In genomic region chr3:95235916-95236315, GRCh38 we compare ENCODE assay signal across 15 cellular contexts.
DNase-seq lines count a peak whose midpoint lies in the region; ATAC-seq and TF ChIP-seq lines count a peak whose summit lies in the region.
"Had no signal": no experiment of that assay in that cellular context is flagged by ENCODE, and none has a peak within 500 bp of the region (broad histone marks: within the 10 kb centered on the region; RNA-seq: fewer than 3 reads in every experiment).

No MANE protein-coding gene starts in this region.

- H3K4ac ChIP-seq in mesendoderm (ENCODE audit: low read depth, low read length) = no peak overlapping the region

- H3K27ac ChIP-seq in PC-3 (ENCODE audit: low read length) (no peak overlapping the region), mesendoderm (ENCODE audit: low read depth, low read length) (no peak overlapping the region), upper lobe of left lung (no peak overlapping the region), vagina (no peak overlapping the region), MM.1S (ENCODE audit: low read length) (no peak overlapping the region)
- H3K27ac ChIP-seq: A549, GM23248 had no signal

- intact Hi-C loops in PC-3 (cut with micrococcal nuclease) = no loop called here
- intact Hi-C loops in vagina (cut with DNase I) = no loop called here

- H3K27me3 ChIP-seq in PC-3 (ENCODE audit: low read length) = no peaks in the 10 kb centered on the region
- H3K27me3 ChIP-seq in mesendoderm (ENCODE audit: insufficient read depth, low read length, poor library complexity) = no peaks in the 10 kb centered on the region
- no peaks in the 10 kb centered on the region for H3K27me3 ChIP-seq in upper lobe of left lung
- no peaks in the 10 kb centered on the region for H3K27me3 ChIP-seq in vagina
- H3K27me3 ChIP-seq in MM.1S (replicated peaks; ENCODE audit: insufficient read depth, low read length) = no peaks in the 10 kb centered on the region

- CTCF ChIA-PET in PC-3 (lab: Charles Lee) = no interaction called here

- H2AK5ac ChIP-seq in mesendoderm (ENCODE audit: low read length) = no peak overlapping the region

- no peak for TF ChIP-seq POLR2A in upper lobe of left lung (IDR thresholded peaks at IDR 0.05)
- no peak for TF ChIP-seq POLR2A in vagina (IDR thresholded peaks at IDR 0.05)

- H3K4me2 ChIP-seq in PC-3 (ENCODE audit: low read length) = no peak overlapping the region
- H3K4me2 ChIP-seq in mesendoderm (ENCODE audit: low read length) = no peak overlapping the region
- H3K4me2 ChIP-seq in MM.1S (ENCODE audit: low read depth, low read length) = no peak overlapping the region
- H3K4me2 ChIP-seq: A549 had no signal

- H3K4me3 ChIP-seq in PC-3 (ENCODE audit: low read length) = no peak overlapping the region
- no peak overlapping the region for H3K4me3 ChIP-seq in epithelial cell of esophagus (ENCODE audit: low read length)
- H3K4me3 ChIP-seq in mesendoderm (ENCODE audit: low read length) = no peak overlapping the region
- H3K4me3 ChIP-seq in upper lobe of left lung = no peak overlapping the region
- no peak overlapping the region for H3K4me3 ChIP-seq in vagina
- no peak overlapping the region for H3K4me3 ChIP-seq in MM.1S (ENCODE audit: low read length)
- H3K4me3 ChIP-seq: A549, GM12878, GM23248 had no signal

- POLR2A ChIA-PET in PC-3 (lab: Charles Lee; ENCODE audit: unreplicated experiment) = no interaction called here

- ATAC-seq in PC-3 (peak; percentile 69), upper lobe of left lung (ENCODE audit: low FRiP score in 2 of 2) (no peak), HG03520 (IDR thresholded peaks at IDR 0.05; ENCODE audit: unreplicated experiment) (no peak)
- ATAC-seq: A549; CD8-positive, alpha-beta T cell; GM12878; HCT116; HepG2 had no signal

- no peak overlapping the region for H2BK5ac ChIP-seq in mesendoderm (ENCODE audit: low read length)

- H4K20me1 ChIP-seq in PC-3 (ENCODE audit: low read length) (no peaks in the 10 kb centered on the region), MM.1S (ENCODE audit: insufficient read depth, low read length) (no peaks in the 10 kb centered on the region)

- H3K4me1 ChIP-seq in PC-3 (ENCODE audit: insufficient read depth, low read length) (no peaks in the 10 kb centered on the region), mesendoderm (ENCODE audit: control insufficient read depth, low read depth, low read length) (no peaks in the 10 kb centered on the region), upper lobe of left lung (no peaks in the 10 kb centered on the region), vagina (no peaks in the 10 kb centered on the region), MM.1S (ENCODE audit: low read length) (no peaks in the 10 kb centered on the region)
- H3K4me1 ChIP-seq: A549 had no signal

- H3K9me3 ChIP-seq in PC-3 (ENCODE audit: low read length) (no peaks in the 10 kb centered on the region), upper lobe of left lung (no peaks in the 10 kb centered on the region), vagina (no peaks in the 10 kb centered on the region), MM.1S (replicated peaks; ENCODE audit: insufficient read depth, low read length) (no peaks in the 10 kb centered on the region)
- H3K9me3 ChIP-seq: A549 had no signal

- H3K36me3 ChIP-seq in PC-3 (ENCODE audit: low read depth, low read length) = no peaks in the 10 kb centered on the region
- no peaks in the 10 kb centered on the region for H3K36me3 ChIP-seq in mesendoderm (ENCODE audit: control insufficient read depth, insufficient read depth, low read length)
- no peaks in the 10 kb centered on the region for H3K36me3 ChIP-seq in upper lobe of left lung
- no peaks in the 10 kb centered on the region for H3K36me3 ChIP-seq in vagina
- no peaks in the 10 kb centered on the region for H3K36me3 ChIP-seq in MM.1S (replicated peaks; ENCODE audit: insufficient read depth, low read length)

- H3F3A ChIP-seq in PC-3 (ENCODE audit: low read length, unreplicated experiment) (no peaks in the 10 kb centered on the region), MM.1S (ENCODE audit: insufficient read depth, low read length) (no peaks in the 10 kb centered on the region)

- no TSS peak for BruUV-seq in PC-3 (replicated peaks; lab: Mats Ljungman, UMichigan)

- H3K79me1 ChIP-seq in mesendoderm (ENCODE audit: low read length) = no peaks in the 10 kb centered on the region

- no peak overlapping the region for H3K23ac ChIP-seq in mesendoderm (ENCODE audit: low read length)

- H2BK120ac ChIP-seq in mesendoderm (ENCODE audit: low read depth, low read length) = no peak overlapping the region

- H3K56ac ChIP-seq in mesendoderm (ENCODE audit: low read length) = no peak overlapping the region

- H2BK15ac ChIP-seq in mesendoderm (replicated peaks; ENCODE audit: low read depth) = no peak overlapping the region

- no peaks in the 10 kb centered on the region for H3K9me2 ChIP-seq in PC-3 (replicated peaks; ENCODE audit: low read length)
- no peaks in the 10 kb centered on the region for H3K9me2 ChIP-seq in MM.1S (replicated peaks; ENCODE audit: insufficient read depth, low read length)

- no peak overlapping the region for H4K5ac ChIP-seq in mesendoderm (ENCODE audit: low read length)

- peak; percentile 16 for DNase-seq in PC-3
- peak; percentile 83 for DNase-seq in epithelial cell of esophagus (ENCODE audit: low read depth)
- DNase-seq in mesendoderm = peak; percentile 32
- DNase-seq in renal cortical epithelial cell (ENCODE audit: low read depth) = peak; percentile 11
- no peak for DNase-seq in upper lobe of left lung
- DNase-seq in vagina (ENCODE audit: extremely low spot score in 2 of 2) = no peak
- DNase-seq in MM.1S = no peak
- DNase-seq: CD8-positive, alpha-beta T cell; COR-L47; GM23248 had no signal

- no peak overlapping the region for H3K18ac ChIP-seq in mesendoderm (ENCODE audit: low read length)

- no peak overlapping the region for H4K8ac ChIP-seq in mesendoderm (ENCODE audit: low read depth, low read length)

- TF ChIP-seq CTCF in PC-3 (conservative IDR thresholded peaks at IDR 0.05; ENCODE audit: low read depth, low read length) (no peak), epithelial cell of esophagus (IDR thresholded peaks at IDR 0.05; ENCODE audit: insufficient read depth, low read depth, low read length, missing control alignments) (no peak), upper lobe of left lung (IDR thresholded peaks at IDR 0.05) (no peak), vagina (IDR thresholded peaks at IDR 0.05) (no peak), MM.1S (IDR thresholded peaks at IDR 0.05; ENCODE audit: low read length) (no peak)

- H3K9ac ChIP-seq in PC-3 (ENCODE audit: low read length) (no peak overlapping the region), mesendoderm (ENCODE audit: low read length) (no peak overlapping the region), MM.1S (ENCODE audit: low read length) (no peak overlapping the region)
- H3K9ac ChIP-seq: GM23248 had no signal

- H3K79me2 ChIP-seq in PC-3 (ENCODE audit: low read length) = no peaks in the 10 kb centered on the region
- no peaks in the 10 kb centered on the region for H3K79me2 ChIP-seq in mesendoderm (ENCODE audit: control insufficient read depth, insufficient read depth, low read length)
- H3K79me2 ChIP-seq in MM.1S (ENCODE audit: low read length) = no peaks in the 10 kb centered on the region

- no peak for TF ChIP-seq EP300 in upper lobe of left lung (IDR thresholded peaks at IDR 0.05)

- H2AFZ ChIP-seq in PC-3 (ENCODE audit: low read length) (no peak overlapping the region), MM.1S (ENCODE audit: low read length) (no peak overlapping the region)
- H2AFZ ChIP-seq: GM23248 had no signal

Comparison
In these comparisons a context has a peak if more than half of its experiments do, and no peak if none do; other contexts are left out.
1. DNase-seq: peak in PC-3 (single experiment), epithelial cell of esophagus (single experiment), mesendoderm (single experiment) and renal cortical epithelial cell (single experiment); none in upper lobe of left lung (0 of 2), vagina (0 of 2) and MM.1S (single experiment).